In the genomic region with DNA sequence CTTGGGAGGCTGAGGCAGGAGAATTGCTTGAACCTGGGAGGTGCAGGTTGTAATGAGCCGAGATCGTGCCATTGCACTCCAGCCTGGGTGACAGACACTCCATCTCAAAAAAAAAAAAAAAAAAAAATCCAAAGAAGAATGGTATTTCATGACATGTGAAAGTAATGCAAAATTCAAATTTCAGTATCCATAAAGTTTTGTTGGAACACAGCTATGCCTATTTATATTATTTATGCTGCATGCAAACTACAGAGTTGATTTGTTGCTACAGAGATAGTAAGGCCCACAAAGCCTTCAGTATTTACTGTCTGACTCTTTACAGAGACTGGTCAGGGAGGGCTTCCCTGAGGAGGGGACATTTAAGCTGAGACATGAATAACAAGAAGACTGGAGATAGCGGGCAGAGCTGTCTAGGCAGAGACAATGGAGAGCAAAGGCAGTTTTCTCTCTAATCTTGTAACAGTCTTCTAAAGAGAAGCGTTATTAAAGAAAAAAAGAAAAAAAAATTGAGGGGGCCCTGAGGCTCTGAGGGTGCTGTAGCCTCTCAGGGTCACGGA, we compare ENCODE assay signal across 13 cellular contexts.
"Had no signal": no experiment of that assay in that cellular context is flagged by ENCODE, and none has a peak within 500 bp of the region (broad histone marks: within the 10 kb centered on the region; RNA-seq: fewer than 3 reads in every experiment).

No MANE protein-coding gene starts in this region.

- DNase-seq: activated CD4-positive, CD25-positive, alpha-beta regulatory T cell; activated naive CD4-positive, alpha-beta T cell treated with anti-CD3 and anti-CD28 coated beads, Interleukin-2, amount 50 U/mL, for 16 hours; body of pancreas; effector memory CD8-positive, alpha-beta T cell; erythroblast; mammary epithelial cell; stimulated activated CD4-positive, alpha-beta T cell treated with anti-CD3 and anti-CD28 coated beads, Interleukin-4, amount 100 ng/mL, for 1 hour; stimulated activated CD8-positive, alpha-beta memory T cell treated with anti-CD3 and anti-CD28 coated beads, Interleukin-4, amount 100 ng/mL, for 48 hours; stomach had no signal

- H3K27me3 Mint-ChIP-seq: central memory CD8-positive, alpha-beta T cell; effector memory CD8-positive, alpha-beta T cell had no signal

- ATAC-seq: body of pancreas; effector memory CD8-positive, alpha-beta T cell had no signal

- H3K27ac Mint-ChIP-seq: activated T-helper 2 cell treated with anti-CD3 and anti-CD28 coated beads, Interferon-gamma antibody, Interleukin-2, Interleukin-4, amounts not matched to agents 10 μg/mL and 5 μg/mL and 100 μg/mL, durations not matched to agents 14 hours and 24 hours and 36 hours had no signal

- H3K27ac ChIP-seq: body of pancreas, parathyroid adenoma, stomach, thoracic aorta had no signal

- H3K4me3 Mint-ChIP-seq: central memory CD8-positive, alpha-beta T cell; effector memory CD8-positive, alpha-beta T cell had no signal

- H3K9me3 Mint-ChIP-seq: activated T-helper 2 cell treated with anti-CD3 and anti-CD28 coated beads, Interferon-gamma antibody, Interleukin-2, Interleukin-4, amounts not matched to agents 10 μg/mL and 5 μg/mL and 100 μg/mL, durations not matched to agents 14 hours and 24 hours and 36 hours; central memory CD8-positive, alpha-beta T cell; effector memory CD8-positive, alpha-beta T cell had no signal
